Comparison of ENCODE assay signal across 8 cellular contexts in genomic region chr6:137234505-137234863, GRCh38. TPM values are rescaled to one million over a fixed set of nuclear protein-coding genes. Genes with fewer than 3 reads are reported as not detected.
DNase-seq lines count a peak whose midpoint lies in the region; ATAC-seq and TF ChIP-seq lines count a peak whose summit lies in the region.

No MANE protein-coding gene starts in this region.

- no peak overlapping the region for H3K4me3 Mint-ChIP-seq in activated CD4-positive, alpha-beta memory T cell treated with anti-CD3 and anti-CD28 coated beads, Interleukin-2, amount 10 ng/mL, durations not matched to agents 7 days and 5 days
- H3K4me3 Mint-ChIP-seq in natural killer cell = peak overlapping the region; percentile 77

- peak overlapping the region; percentile 50 for H3K27ac Mint-ChIP-seq in activated CD4-positive, alpha-beta memory T cell treated with anti-CD3 and anti-CD28 coated beads, Interleukin-2, amount 10 ng/mL, durations not matched to agents 7 days and 5 days
- peak overlapping the region; percentile 79 to 88 for H3K27ac Mint-ChIP-seq in natural killer cell

- TF ChIP-seq CTCF in natural killer cell (IDR thresholded peaks at IDR 0.05) = no peak

- H3K4me1 Mint-ChIP-seq in activated CD4-positive, alpha-beta memory T cell treated with anti-CD3 and anti-CD28 coated beads, Interleukin-2, amount 10 ng/mL, durations not matched to agents 7 days and 5 days = peaks cover 50% of the 10 kb centered on the region
- H3K4me1 Mint-ChIP-seq in natural killer cell = peaks cover 63 to 72% of the 10 kb centered on the region in 2 donors

- CTCF ChIA-PET in activated CD4-positive, alpha-beta memory T cell treated with anti-CD3 and anti-CD28 coated beads, Interleukin-2, amount 10 ng/mL, durations not matched to agents 7 days and 5 days (lab: Charles Lee) = no interaction called here

- intact Hi-C loops in natural killer cell (cut with micrococcal nuclease) = loop anchor here (1.0 to 5.0 kb wide), 2 partner anchors 16 to 77 kb away; no protein-coding TSS in a partner anchor

- no peaks in the 10 kb centered on the region for H3K9me3 Mint-ChIP-seq in activated CD4-positive, alpha-beta memory T cell treated with anti-CD3 and anti-CD28 coated beads, Interleukin-2, amount 10 ng/mL, durations not matched to agents 7 days and 5 days
- peaks cover 2 to 5% of the 10 kb centered on the region in 2 donors for H3K9me3 Mint-ChIP-seq in natural killer cell

- ATAC-seq in GM18909 (IDR thresholded peaks at IDR 0.05; ENCODE audit: poor library complexity, unreplicated experiment) = peak; percentile 82
- peak; percentile 65 for ATAC-seq in HG03342 (IDR thresholded peaks at IDR 0.05; ENCODE audit: unreplicated experiment)
- ATAC-seq in natural killer cell = peak; percentile 67 to 77 (median 75)
- no peak for ATAC-seq in HG03025 (IDR thresholded peaks at IDR 0.05; ENCODE audit: low FRiP score, unreplicated experiment)

- DNase-seq in activated CD4-positive, alpha-beta memory T cell treated with anti-CD3 and anti-CD28 coated beads, Interleukin-2, amount 10 ng/mL, durations not matched to agents 7 days and 5 days = peak; percentile 32
- DNase-seq in natural killer cell = no peak
- no peak for DNase-seq in midbrain (lab: John Stamatoyannopoulos, UW)
- no peak for DNase-seq in cerebellar nuclear complex (lab: John Stamatoyannopoulos, UW)
- DNase-seq in NCI-H146 (lab: John Stamatoyannopoulos, UW) = no peak

- H3K36me3 Mint-ChIP-seq in activated CD4-positive, alpha-beta memory T cell treated with anti-CD3 and anti-CD28 coated beads, Interleukin-2, amount 10 ng/mL, durations not matched to agents 7 days and 5 days (ENCODE audit: low read depth) = no peaks in the 10 kb centered on the region
- H3K36me3 Mint-ChIP-seq in natural killer cell = no peaks in the 10 kb centered on the region

- peaks cover 5% of the 10 kb centered on the region for H3K27me3 Mint-ChIP-seq in activated CD4-positive, alpha-beta memory T cell treated with anti-CD3 and anti-CD28 coated beads, Interleukin-2, amount 10 ng/mL, durations not matched to agents 7 days and 5 days
- H3K27me3 Mint-ChIP-seq in natural killer cell (ENCODE audit: low read depth in 2 of 2) = no peaks in the 10 kb centered on the region

- POLR2A ChIA-PET in activated CD4-positive, alpha-beta memory T cell treated with anti-CD3 and anti-CD28 coated beads, Interleukin-2, amount 10 ng/mL, durations not matched to agents 7 days and 5 days (lab: Charles Lee) = interaction anchor here (1.3 to 1.4 kb wide), 2 partner anchors 13 to 27 kb away, joined by 3 to 4 read pairs; no protein-coding TSS in a partner anchor

RNA-seq across cellular contexts. Expression of gene IFNGR1, which starts 15.3 kb away (rescaled TPM):
- total RNA-seq in activated CD4-positive, alpha-beta memory T cell treated with anti-CD3 and anti-CD28 coated beads, Interleukin-2, amount 10 ng/mL, durations not matched to agents 7 days and 5 days = 10 to 100 TPM; 27.3 to 28.9 TPM
- total RNA-seq in natural killer cell = 100 to 1,000 TPM in 2 of 3 donors, 10 to 100 TPM in 1; 77.5 to 128 (median 100) TPM
